In genomic region chr20:59671661-59672471, GRCh38 we compare ENCODE assay signal across 22 cellular contexts.
"Had no signal": no experiment of that assay in that cellular context is flagged by ENCODE, and none has a peak within 500 bp of the region (broad histone marks: within the 10 kb centered on the region; RNA-seq: fewer than 3 reads in every experiment).

No MANE protein-coding gene starts in this region.

- H3K36me3 Mint-ChIP-seq: activated CD4-positive, alpha-beta memory T cell treated with anti-CD3 and anti-CD28 coated beads for 36 hours; activated naive CD4-positive, alpha-beta T cell treated with anti-CD3 and anti-CD28 coated beads, Interleukin-2, amount 10 ng/mL, durations not matched to agents 7 days and 5 days; activated naive CD8-positive, alpha-beta T cell treated with anti-CD3 and anti-CD28 coated beads, Interleukin-2, amount 10 ng/mL, durations not matched to agents 7 days and 5 days; memory B cell; naive thymus-derived CD8-positive, alpha-beta T cell; stimulated activated effector memory CD8-positive, alpha-beta T cell treated with anti-CD3 and anti-CD28 coated beads, Interleukin-12 subunit alpha, Interleukin-12 subunit beta, amount 100 ng/mL, for 72 hours had no signal

- H3K27ac Mint-ChIP-seq: activated CD4-positive, alpha-beta memory T cell treated with anti-CD3 and anti-CD28 coated beads for 36 hours; activated CD4-positive, alpha-beta T cell treated with anti-CD3 and anti-CD28 coated beads, Interleukin-2, amount 10 ng/mL, durations not matched to agents 24 days and 14 days; activated naive CD4-positive, alpha-beta T cell treated with anti-CD3 and anti-CD28 coated beads, Interleukin-2, amount 10 ng/mL, durations not matched to agents 7 days and 5 days; activated naive CD8-positive, alpha-beta T cell treated with anti-CD3 and anti-CD28 coated beads, Interleukin-2, amount 10 ng/mL, durations not matched to agents 7 days and 5 days; memory B cell; naive thymus-derived CD8-positive, alpha-beta T cell; stimulated activated effector memory CD8-positive, alpha-beta T cell treated with anti-CD3 and anti-CD28 coated beads, Interleukin-12 subunit alpha, Interleukin-12 subunit beta, amount 100 ng/mL, for 72 hours; stimulated activated naive CD8-positive, alpha-beta T cell treated with anti-CD3 and anti-CD28 coated beads, Interleukin-15, Interleukin-2, amounts not matched to agents 100 ng/mL and 50 ng/mL, for 24 hours had no signal

- H3K4me1 Mint-ChIP-seq: activated CD4-positive, alpha-beta T cell treated with anti-CD3 and anti-CD28 coated beads, Interleukin-2, amount 10 ng/mL, durations not matched to agents 24 days and 14 days; activated naive CD4-positive, alpha-beta T cell treated with anti-CD3 and anti-CD28 coated beads, Interleukin-2, amount 10 ng/mL, durations not matched to agents 7 days and 5 days; activated naive CD8-positive, alpha-beta T cell treated with anti-CD3 and anti-CD28 coated beads, Interleukin-2, amount 10 ng/mL, durations not matched to agents 7 days and 5 days; memory B cell; naive thymus-derived CD8-positive, alpha-beta T cell; stimulated activated effector memory CD8-positive, alpha-beta T cell treated with anti-CD3 and anti-CD28 coated beads, Interleukin-12 subunit alpha, Interleukin-12 subunit beta, amount 100 ng/mL, for 72 hours had no signal

- H3K36me3 ChIP-seq: ascending aorta, cardiac muscle cell, colonic mucosa, right lobe of liver had no signal

- H3K4me1 ChIP-seq: ascending aorta, colonic mucosa, foreskin keratinocyte, right lobe of liver had no signal

- H3K4me3 Mint-ChIP-seq: activated CD4-positive, alpha-beta memory T cell treated with anti-CD3 and anti-CD28 coated beads for 36 hours; activated CD4-positive, alpha-beta T cell treated with anti-CD3 and anti-CD28 coated beads, Interleukin-2, amount 10 ng/mL, durations not matched to agents 24 days and 14 days; activated naive CD4-positive, alpha-beta T cell treated with anti-CD3 and anti-CD28 coated beads, Interleukin-2, amount 10 ng/mL, durations not matched to agents 7 days and 5 days; activated naive CD8-positive, alpha-beta T cell treated with anti-CD3 and anti-CD28 coated beads, Interleukin-2, amount 10 ng/mL, durations not matched to agents 7 days and 5 days; brain; memory B cell; naive thymus-derived CD8-positive, alpha-beta T cell; neural crest cell; stimulated activated effector memory CD8-positive, alpha-beta T cell treated with anti-CD3 and anti-CD28 coated beads, Interleukin-12 subunit alpha, Interleukin-12 subunit beta, amount 100 ng/mL, for 72 hours; stimulated activated naive CD8-positive, alpha-beta T cell treated with anti-CD3 and anti-CD28 coated beads, Interleukin-15, Interleukin-2, amounts not matched to agents 100 ng/mL and 50 ng/mL, for 24 hours had no signal

- H3K9me3 ChIP-seq: ascending aorta, colonic mucosa, right lobe of liver had no signal

- DNase-seq: activated CD4-positive, alpha-beta memory T cell treated with anti-CD3 and anti-CD28 coated beads for 36 hours; activated CD4-positive, alpha-beta T cell treated with anti-CD3 and anti-CD28 coated beads, Interleukin-2, amount 10 ng/mL, durations not matched to agents 24 days and 14 days; activated CD4-positive, CD25-positive, alpha-beta regulatory T cell treated with anti-CD3 and anti-CD28 coated beads, Interleukin-2, amount 50 U/mL, for 72 hours; activated effector memory CD4-positive, alpha-beta T cell treated with anti-CD3 and anti-CD28 coated beads, Interleukin-2, amount 50 U/mL, for 16 hours; activated naive CD4-positive, alpha-beta T cell treated with anti-CD3 and anti-CD28 coated beads, Interleukin-2, amount 10 ng/mL, durations not matched to agents 7 days and 5 days; activated naive CD8-positive, alpha-beta T cell treated with anti-CD3 and anti-CD28 coated beads, Interleukin-2, amount 10 ng/mL, durations not matched to agents 7 days and 5 days; colonic mucosa; foreskin keratinocyte; naive thymus-derived CD8-positive, alpha-beta T cell; occipital lobe; right lobe of liver; small intestine; stimulated activated CD4-positive, alpha-beta T cell treated with anti-CD3 and anti-CD28 coated beads, Interleukin-4, amount 100 ng/mL, for 24 hours; T-helper 2 cell had no signal

- ATAC-seq: esophagus mucosa; foreskin keratinocyte; naive thymus-derived CD8-positive, alpha-beta T cell; right lobe of liver; stimulated activated effector memory CD8-positive, alpha-beta T cell treated with anti-CD3 and anti-CD28 coated beads, Interleukin-12 subunit alpha, Interleukin-12 subunit beta, amount 100 ng/mL, for 72 hours had no signal

- H3K27me3 ChIP-seq: ascending aorta, cardiac muscle cell, colonic mucosa, foreskin keratinocyte, right lobe of liver had no signal

- H3K9me3 Mint-ChIP-seq: activated CD4-positive, alpha-beta memory T cell treated with anti-CD3 and anti-CD28 coated beads for 36 hours; activated CD4-positive, alpha-beta T cell treated with anti-CD3 and anti-CD28 coated beads, Interleukin-2, amount 10 ng/mL, durations not matched to agents 24 days and 14 days; activated naive CD4-positive, alpha-beta T cell treated with anti-CD3 and anti-CD28 coated beads, Interleukin-2, amount 10 ng/mL, durations not matched to agents 7 days and 5 days; activated naive CD8-positive, alpha-beta T cell treated with anti-CD3 and anti-CD28 coated beads, Interleukin-2, amount 10 ng/mL, durations not matched to agents 7 days and 5 days; brain; memory B cell; naive thymus-derived CD8-positive, alpha-beta T cell; neural crest cell; stimulated activated effector memory CD8-positive, alpha-beta T cell treated with anti-CD3 and anti-CD28 coated beads, Interleukin-12 subunit alpha, Interleukin-12 subunit beta, amount 100 ng/mL, for 72 hours; stimulated activated naive CD8-positive, alpha-beta T cell treated with anti-CD3 and anti-CD28 coated beads, Interleukin-15, Interleukin-2, amounts not matched to agents 100 ng/mL and 50 ng/mL, for 24 hours had no signal

- H3K27ac ChIP-seq: ascending aorta, cardiac muscle cell, colonic mucosa, foreskin keratinocyte, right lobe of liver had no signal

- H3K27me3 Mint-ChIP-seq: activated CD4-positive, alpha-beta T cell treated with anti-CD3 and anti-CD28 coated beads, Interleukin-2, amount 10 ng/mL, durations not matched to agents 24 days and 14 days; brain; stimulated activated naive CD8-positive, alpha-beta T cell treated with anti-CD3 and anti-CD28 coated beads, Interleukin-15, Interleukin-2, amounts not matched to agents 100 ng/mL and 50 ng/mL, for 24 hours had no signal

- H3K4me3 ChIP-seq: ascending aorta, cardiac muscle cell, colonic mucosa, right lobe of liver had no signal
